ENCODE assay signal across 16 cellular contexts in the genomic region with DNA sequence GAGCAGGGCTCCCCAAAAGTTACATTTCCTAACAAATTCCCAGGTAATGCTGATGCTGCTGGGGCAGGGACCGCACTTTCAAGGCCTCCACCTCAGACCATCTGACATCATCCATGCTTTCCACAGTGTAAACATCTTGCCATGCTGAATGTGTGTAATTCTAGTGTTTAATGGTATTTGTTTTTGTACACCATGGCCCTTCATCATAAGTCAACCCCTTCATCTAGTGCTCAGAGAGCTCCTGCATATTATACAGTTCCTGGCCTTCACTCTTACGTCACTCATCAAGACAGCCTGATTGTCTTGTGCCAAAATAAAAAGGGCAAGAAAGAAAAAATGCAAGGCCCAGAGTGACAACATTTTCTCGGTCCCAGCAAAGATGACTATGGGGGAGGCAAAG.
DNase-seq lines count a peak whose midpoint lies in the region; ATAC-seq and TF ChIP-seq lines count a peak whose summit lies in the region.
"Had no signal": no experiment of that assay in that cellular context is flagged by ENCODE, and none has a peak within 500 bp of the region (broad histone marks: within the 10 kb centered on the region; RNA-seq: fewer than 3 reads in every experiment).

No MANE protein-coding gene starts in this region.

- no peak overlapping the region for H3K4me3 ChIP-seq in right cardiac atrium (ENCODE audit: low read length)
- no peak overlapping the region for H3K4me3 ChIP-seq in vagina

- H3K27me3 ChIP-seq in right cardiac atrium (ENCODE audit: control insufficient read depth, insufficient read depth), result no peaks in the 10 kb centered on the region
- H3K27me3 ChIP-seq in vagina, result no peaks in the 10 kb centered on the region

- POLR2A ChIA-PET in WTC11 (lab: Charles Lee), result no interaction called here

- H3K27me3 Mint-ChIP-seq in WTC11 (ENCODE audit: low read depth) (no peaks in the 10 kb centered on the region), neural crest cell (ENCODE audit: low read depth) (no peaks in the 10 kb centered on the region)
- H3K27me3 Mint-ChIP-seq: naive B cell had no signal

- H3K4me3 Mint-ChIP-seq in WTC11 (no peak overlapping the region), neural crest cell (no peak overlapping the region)
- H3K4me3 Mint-ChIP-seq: activated CD8-positive, alpha-beta T cell treated with anti-CD3 and anti-CD28 coated beads, Interleukin-2, amount 10 ng/mL, durations not matched to agents 7 days and 5 days; naive B cell had no signal

- H3K36me3 Mint-ChIP-seq in WTC11, result no peaks in the 10 kb centered on the region
- no peaks in the 10 kb centered on the region for H3K36me3 Mint-ChIP-seq in neural crest cell (ENCODE audit: low read depth)

- no peaks in the 10 kb centered on the region for H3K36me3 ChIP-seq in vagina

- H3K9me3 ChIP-seq in right cardiac atrium (ENCODE audit: control insufficient read depth, low read length) (no peaks in the 10 kb centered on the region), vagina (no peaks in the 10 kb centered on the region)

- H3K4me1 Mint-ChIP-seq in WTC11, result peaks cover 20% of the 10 kb centered on the region
- peaks cover 41% of the 10 kb centered on the region for H3K4me1 Mint-ChIP-seq in neural crest cell

- H3K4me1 ChIP-seq in right cardiac atrium (ENCODE audit: control insufficient read depth, insufficient read depth, low read length), result peaks cover 22% of the 10 kb centered on the region
- H3K4me1 ChIP-seq in vagina, result peaks cover 56% of the 10 kb centered on the region

- CTCF ChIA-PET in WTC11 (lab: Charles Lee), result no interaction called here

- WGBS in right cardiac atrium, result 63% methylated on average over 3 of the region's 3 CpGs

- intact Hi-C loops in right cardiac atrium (cut with DNase I), result no loop called here
- intact Hi-C loops in Right ventricle myocardium inferior (cut with DNase I), result no loop called here
- intact Hi-C loops in vagina (cut with DNase I), result no loop called here

- TF ChIP-seq CTCF in WTC11 (IDR thresholded peaks at IDR 0.05), result no peak
- no peak for TF ChIP-seq CTCF in neural crest cell (conservative IDR thresholded peaks at IDR 0.05)
- no peak for TF ChIP-seq CTCF in vagina (IDR thresholded peaks at IDR 0.05)

- ATAC-seq in right cardiac atrium, result peak in 1 of 2 donors; percentile 46
- ATAC-seq in Right ventricle myocardium inferior, result no peak
- ATAC-seq in WTC11, result no peak
- no peak for ATAC-seq in GM18868 (IDR thresholded peaks at IDR 0.05; ENCODE audit: unreplicated experiment)
- ATAC-seq: activated CD8-positive, alpha-beta T cell treated with anti-CD3 and anti-CD28 coated beads, Interleukin-2, amount 10 ng/mL, durations not matched to agents 7 days and 5 days had no signal

- H3K27ac Mint-ChIP-seq in WTC11 (peak overlapping the region; percentile 14; the same call in 1 of the 2 replicates), neural crest cell (ENCODE audit: unreplicated experiment) (peak overlapping the region; percentile 3)
- H3K27ac Mint-ChIP-seq: activated CD8-positive, alpha-beta T cell treated with anti-CD3 and anti-CD28 coated beads, Interleukin-2, amount 10 ng/mL, durations not matched to agents 7 days and 5 days; activated T-helper 2 cell treated with anti-CD3 and anti-CD28 coated beads, Interferon-gamma antibody, Interleukin-2, Interleukin-4, amounts not matched to agents 10 μg/mL and 5 μg/mL and 100 μg/mL, durations not matched to agents 14 hours and 24 hours and 36 hours had no signal

- DNase-seq in right cardiac atrium, result no peak
- no peak for DNase-seq in Right ventricle myocardium inferior (ENCODE audit: missing footprints)
- DNase-seq in WTC11 (ENCODE audit: low spot score), result no peak
- no peak for DNase-seq in neural crest cell (ENCODE audit: low read depth, low spot score)
- peak in 1 of 2 donors; percentile 37 for DNase-seq in vagina (ENCODE audit: extremely low spot score in 2 of 2)
- DNase-seq in NCI-H1694 (lab: John Stamatoyannopoulos, UW), result no peak
- DNase-seq in retina, result no peak
- DNase-seq: activated CD8-positive, alpha-beta T cell treated with anti-CD3 and anti-CD28 coated beads, Interleukin-2, amount 10 ng/mL, durations not matched to agents 7 days and 5 days; AML-193; dermis blood vessel endothelial cell; hippocampal formation; naive B cell; stimulated activated CD4-positive, alpha-beta T cell treated with anti-CD3 and anti-CD28 coated beads, Interleukin-2, amount 100 ng/mL, for 48 hours; stimulated activated CD8-positive, alpha-beta memory T cell treated with anti-CD3 and anti-CD28 coated beads, Interleukin-4, amount 100 ng/mL, for 48 hours had no signal

- H3K27ac ChIP-seq in right cardiac atrium (ENCODE audit: low read length) (peak overlapping the region; percentile 86), vagina (peak overlapping the region; percentile 85)

- 0 out of 2 replicates have a peak, but pooled peaks cover under 1% of the 10 kb centered on the region for H3K9me3 Mint-ChIP-seq in WTC11
- H3K9me3 Mint-ChIP-seq in neural crest cell, result peaks cover 4% of the 10 kb centered on the region
- H3K9me3 Mint-ChIP-seq: activated T-helper 2 cell treated with anti-CD3 and anti-CD28 coated beads, Interferon-gamma antibody, Interleukin-2, Interleukin-4, amounts not matched to agents 10 μg/mL and 5 μg/mL and 100 μg/mL, durations not matched to agents 14 hours and 24 hours and 36 hours; naive B cell had no signal

- no peak for TF ChIP-seq POLR2A in vagina (IDR thresholded peaks at IDR 0.05)

TF ChIP-seq in WTC11, 78 proteins besides CTCF, POLR2A, EP300 and RAD21:
- TF ChIP-seq, protein P1, sequence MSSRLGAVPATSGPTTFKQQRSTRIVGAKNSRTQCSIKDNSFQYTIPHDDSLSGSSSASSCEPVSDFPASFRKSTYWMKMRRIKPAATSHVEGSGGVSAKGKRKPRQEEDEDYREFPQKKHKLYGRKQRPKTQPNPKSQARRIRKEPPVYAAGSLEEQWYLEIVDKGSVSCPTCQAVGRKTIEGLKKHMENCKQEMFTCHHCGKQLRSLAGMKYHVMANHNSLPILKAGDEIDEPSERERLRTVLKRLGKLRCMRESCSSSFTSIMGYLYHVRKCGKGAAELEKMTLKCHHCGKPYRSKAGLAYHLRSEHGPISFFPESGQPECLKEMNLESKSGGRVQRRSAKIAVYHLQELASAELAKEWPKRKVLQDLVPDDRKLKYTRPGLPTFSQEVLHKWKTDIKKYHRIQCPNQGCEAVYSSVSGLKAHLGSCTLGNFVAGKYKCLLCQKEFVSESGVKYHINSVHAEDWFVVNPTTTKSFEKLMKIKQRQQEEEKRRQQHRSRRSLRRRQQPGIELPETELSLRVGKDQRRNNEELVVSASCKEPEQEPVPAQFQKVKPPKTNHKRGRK (CRISPR knock-in tag; IDR thresholded peaks at IDR 0.05; ENCODE audit: borderline replicate concordance), result no peak
- no peak for TF ChIP-seq ZNF671 (CRISPR knock-in tag; IDR thresholded peaks at IDR 0.05)
TF ChIP-seq in WTC11: peak in this region for 0.
